In the genomic region with DNA sequence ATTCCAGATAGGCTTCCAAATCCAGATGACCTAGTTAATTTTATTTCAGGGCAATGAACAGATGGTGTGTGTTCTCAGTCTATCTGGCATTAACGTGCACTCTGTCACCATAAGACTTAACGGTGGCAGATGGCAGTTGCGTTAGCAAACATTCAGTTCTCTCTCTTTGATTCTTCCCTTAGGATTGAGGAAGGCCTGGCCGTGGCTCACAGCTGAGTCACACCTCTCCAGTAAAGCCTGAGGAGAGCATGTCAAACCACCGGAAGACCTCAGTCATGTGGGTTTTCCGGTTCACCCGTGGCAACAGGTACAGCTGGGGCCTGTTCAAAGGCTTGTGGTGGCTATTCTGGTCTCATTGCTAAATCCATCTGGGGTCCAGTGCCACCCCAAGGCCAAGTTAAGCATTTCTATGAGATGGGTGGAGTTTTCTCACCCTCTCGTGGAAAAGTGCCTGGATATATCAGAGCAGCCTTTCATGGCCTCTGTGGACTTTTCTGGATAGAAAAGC, we compare ENCODE assay signal across 9 cellular contexts.
A peak's percentile ranks its signal among the peaks of the same experiment; 100 is the strongest.
DNase-seq lines count a peak whose midpoint lies in the region; ATAC-seq, FAIRE-seq and TF ChIP-seq lines count a peak whose summit lies in the region.
"Had no signal": no experiment of that assay in that cellular context is flagged by ENCODE, and none has a peak within 500 bp of the region (broad histone marks: within the 10 kb centered on the region; RNA-seq: fewer than 3 reads in every experiment).

No MANE protein-coding gene starts in this region.

- H3K4me3 Mint-ChIP-seq in neural crest cell, result no peak overlapping the region

- no peaks in the 10 kb centered on the region for H3K27me3 Mint-ChIP-seq in neural crest cell (ENCODE audit: low read depth)

- no peaks in the 10 kb centered on the region for H3K9me3 Mint-ChIP-seq in neural crest cell

- H3K4me1 Mint-ChIP-seq in neural crest cell, result no peaks in the 10 kb centered on the region

- H3K27me3 ChIP-seq in aorta (ENCODE audit: control insufficient read depth in 1 of 2, insufficient read depth in 2 of 2, low read length in 1 of 2), result no peaks in the 10 kb centered on the region
- H3K27me3 ChIP-seq: ovary had no signal

- peak; percentile 91 for FAIRE-seq in GM18507 (lab: Jason Lieb, UNC)

- no peak for TF ChIP-seq CTCF in neural crest cell (conservative IDR thresholded peaks at IDR 0.05)

- H3K36me3 ChIP-seq in aorta (ENCODE audit: control insufficient read depth in 1 of 2, insufficient read depth in 2 of 2, low read length in 1 of 2), result no peaks in the 10 kb centered on the region
- H3K36me3 ChIP-seq: ovary had no signal

- peak overlapping the region; percentile 59 for H3K27ac ChIP-seq in epithelial cell of prostate
- no peak overlapping the region for H3K27ac ChIP-seq in aorta (ENCODE audit: low read depth in 1 of 2, low read length in 2 of 2)
- H3K27ac ChIP-seq: ovary had no signal

- H3K4me1 ChIP-seq in aorta (ENCODE audit: control insufficient read depth in 1 of 2, insufficient read depth in 2 of 2, low read length in 2 of 2), result peaks cover 3 to 5% of the 10 kb centered on the region in 2 donors

- DNase-seq in AG20443 (ENCODE audit: low spot score), result peak; percentile 79
- peak; percentile 17 for DNase-seq in GM18507 (ENCODE audit: extremely low spot score, insufficient read length, low read depth)
- peak; percentile 99 for DNase-seq in NCI-H2171 treated with DMSO at 0.1 percent for 48 hours (lab: John Stamatoyannopoulos, UW)
- DNase-seq in activated CD4-positive, alpha-beta T cell treated with anti-CD3 and anti-CD28 coated beads, Interleukin-2, amount 50 U/mL, for 1 hour, result peak; percentile 18
- peak; percentile 82 for DNase-seq in epithelial cell of prostate (ENCODE audit: low read depth, low spot score)
- no peak for DNase-seq in neural crest cell (ENCODE audit: low read depth, low spot score)
- DNase-seq in aorta, result peak; percentile 75 to 78

- ATAC-seq in HG02870 (IDR thresholded peaks at IDR 0.05; ENCODE audit: unreplicated experiment), result peak; percentile 100
- ATAC-seq in aorta (ENCODE audit: low FRiP score), result peak; percentile 58

- intact Hi-C loops in aorta (cut with DNase I), result no loop called here

- peak overlapping the region; percentile 6 for H3K27ac Mint-ChIP-seq in neural crest cell (ENCODE audit: unreplicated experiment)

- no peaks in the 10 kb centered on the region for H3K36me3 Mint-ChIP-seq in neural crest cell (ENCODE audit: low read depth)

- WGBS in aorta, 2 donors, result 29 to 32% methylated on average over 8 of the region's 8 CpGs

- H3K9me3 ChIP-seq in aorta (ENCODE audit: control insufficient read depth, low read length), result no peaks in the 10 kb centered on the region
- H3K9me3 ChIP-seq: ovary had no signal

- no peak overlapping the region for H3K4me3 ChIP-seq in aorta (ENCODE audit: low read length in 2 of 2)
- H3K4me3 ChIP-seq: ovary had no signal
